1 cellular context compared by ENCODE assay signal in the genomic region with DNA sequence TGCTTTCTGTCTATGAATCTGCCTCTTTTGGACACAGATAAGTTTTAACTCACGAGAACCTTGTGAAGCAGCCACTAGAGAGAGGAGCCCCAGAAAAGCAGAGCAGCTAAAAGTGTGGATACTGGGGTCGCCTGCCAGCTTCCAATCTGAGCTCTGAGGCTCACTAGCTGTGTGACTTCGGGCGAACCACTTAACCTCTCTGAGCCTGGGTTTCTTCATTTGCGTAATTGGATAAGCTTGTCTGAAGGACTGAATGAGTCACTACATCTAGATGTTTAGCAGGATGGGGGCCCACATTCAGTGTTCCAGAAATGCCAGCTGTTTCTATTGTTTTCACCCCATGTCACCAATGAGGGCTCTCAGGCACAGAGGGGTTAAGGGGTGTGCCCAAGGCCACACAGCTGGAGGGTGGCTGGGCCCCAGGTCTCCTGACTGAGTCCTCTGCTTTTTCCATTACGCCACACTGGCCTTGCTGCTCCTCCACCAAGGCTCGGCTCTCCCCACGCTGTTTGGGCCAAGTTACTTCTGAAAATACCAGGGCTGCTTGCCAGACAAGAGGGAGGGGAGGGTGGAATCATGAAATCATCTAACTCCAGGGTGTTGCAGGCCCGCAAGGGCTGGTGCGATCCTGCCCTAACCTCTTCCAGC.
TF ChIP-seq lines count a peak whose summit lies in the region.

No MANE protein-coding gene starts in this region.

TF ChIP-seq in SK-N-SH, 30 proteins besides CTCF, POLR2A, EP300 and RAD21 (continued from another document):
- TF ChIP-seq, protein P1, sequence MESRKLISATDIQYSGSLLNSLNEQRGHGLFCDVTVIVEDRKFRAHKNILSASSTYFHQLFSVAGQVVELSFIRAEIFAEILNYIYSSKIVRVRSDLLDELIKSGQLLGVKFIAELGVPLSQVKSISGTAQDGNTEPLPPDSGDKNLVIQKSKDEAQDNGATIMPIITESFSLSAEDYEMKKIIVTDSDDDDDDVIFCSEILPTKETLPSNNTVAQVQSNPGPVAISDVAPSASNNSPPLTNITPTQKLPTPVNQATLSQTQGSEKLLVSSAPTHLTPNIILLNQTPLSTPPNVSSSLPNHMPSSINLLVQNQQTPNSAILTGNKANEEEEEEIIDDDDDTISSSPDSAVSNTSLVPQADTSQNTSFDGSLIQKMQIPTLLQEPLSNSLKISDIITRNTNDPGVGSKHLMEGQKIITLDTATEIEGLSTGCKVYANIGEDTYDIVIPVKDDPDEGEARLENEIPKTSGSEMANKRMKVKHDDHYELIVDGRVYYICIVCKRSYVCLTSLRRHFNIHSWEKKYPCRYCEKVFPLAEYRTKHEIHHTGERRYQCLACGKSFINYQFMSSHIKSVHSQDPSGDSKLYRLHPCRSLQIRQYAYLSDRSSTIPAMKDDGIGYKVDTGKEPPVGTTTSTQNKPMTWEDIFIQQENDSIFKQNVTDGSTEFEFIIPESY (IDR thresholded peaks at IDR 0.05; ENCODE audit: borderline replicate concordance, low read depth): no peak
- peak; percentile 23; the same call in 1 of the 2 replicates for TF ChIP-seq RXRA (IDR thresholded peaks at IDR 0.05; ENCODE audit: borderline replicate concordance, low read depth)
- 0 out of 2 replicates have a peak, but pooled peaks have one; percentile 3 for TF ChIP-seq RCOR1 (IDR thresholded peaks at IDR 0.05; ENCODE audit: low read length)
- no peak for TF ChIP-seq MXI1 (IDR thresholded peaks at IDR 0.05; ENCODE audit: low read depth, low read length)
- TF ChIP-seq POLR2AphosphoS5 (IDR thresholded peaks at IDR 0.05; ENCODE audit: low read depth, low read length): no peak
- peak; percentile 89 for TF ChIP-seq NFIC (IDR thresholded peaks at IDR 0.05; ENCODE audit: borderline replicate concordance)
- TF ChIP-seq TCF12 (IDR thresholded peaks at IDR 0.05): peak; percentile 71; the same call in 1 of the 2 replicates
- no peak for TF ChIP-seq CHD2 (IDR thresholded peaks at IDR 0.05; ENCODE audit: low read length, partially characterized antibody)
- no peak; the same call in 1 of the 2 replicates for TF ChIP-seq JUND (IDR thresholded peaks at IDR 0.05)
- no peak for TF ChIP-seq SMC3 (IDR thresholded peaks at IDR 0.05; ENCODE audit: low read depth, low read length)
- no peak for TF ChIP-seq YY1 (IDR thresholded peaks at IDR 0.05; ENCODE audit: low read depth)
- TF ChIP-seq FOXJ3 (CRISPR knock-in tag; IDR thresholded peaks at IDR 0.05): no peak
- no peak for TF ChIP-seq NRF1 (IDR thresholded peaks at IDR 0.05; ENCODE audit: low read depth, low read length)
- no peak for TF ChIP-seq GABPA (IDR thresholded peaks at IDR 0.05; ENCODE audit: low read depth)
- TF ChIP-seq, protein P2, sequence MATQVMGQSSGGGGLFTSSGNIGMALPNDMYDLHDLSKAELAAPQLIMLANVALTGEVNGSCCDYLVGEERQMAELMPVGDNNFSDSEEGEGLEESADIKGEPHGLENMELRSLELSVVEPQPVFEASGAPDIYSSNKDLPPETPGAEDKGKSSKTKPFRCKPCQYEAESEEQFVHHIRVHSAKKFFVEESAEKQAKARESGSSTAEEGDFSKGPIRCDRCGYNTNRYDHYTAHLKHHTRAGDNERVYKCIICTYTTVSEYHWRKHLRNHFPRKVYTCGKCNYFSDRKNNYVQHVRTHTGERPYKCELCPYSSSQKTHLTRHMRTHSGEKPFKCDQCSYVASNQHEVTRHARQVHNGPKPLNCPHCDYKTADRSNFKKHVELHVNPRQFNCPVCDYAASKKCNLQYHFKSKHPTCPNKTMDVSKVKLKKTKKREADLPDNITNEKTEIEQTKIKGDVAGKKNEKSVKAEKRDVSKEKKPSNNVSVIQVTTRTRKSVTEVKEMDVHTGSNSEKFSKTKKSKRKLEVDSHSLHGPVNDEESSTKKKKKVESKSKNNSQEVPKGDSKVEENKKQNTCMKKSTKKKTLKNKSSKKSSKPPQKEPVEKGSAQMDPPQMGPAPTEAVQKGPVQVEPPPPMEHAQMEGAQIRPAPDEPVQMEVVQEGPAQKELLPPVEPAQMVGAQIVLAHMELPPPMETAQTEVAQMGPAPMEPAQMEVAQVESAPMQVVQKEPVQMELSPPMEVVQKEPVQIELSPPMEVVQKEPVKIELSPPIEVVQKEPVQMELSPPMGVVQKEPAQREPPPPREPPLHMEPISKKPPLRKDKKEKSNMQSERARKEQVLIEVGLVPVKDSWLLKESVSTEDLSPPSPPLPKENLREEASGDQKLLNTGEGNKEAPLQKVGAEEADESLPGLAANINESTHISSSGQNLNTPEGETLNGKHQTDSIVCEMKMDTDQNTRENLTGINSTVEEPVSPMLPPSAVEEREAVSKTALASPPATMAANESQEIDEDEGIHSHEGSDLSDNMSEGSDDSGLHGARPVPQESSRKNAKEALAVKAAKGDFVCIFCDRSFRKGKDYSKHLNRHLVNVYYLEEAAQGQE (IDR thresholded peaks at IDR 0.05; ENCODE audit: low read depth, low read length): no peak
- TF ChIP-seq, protein P3, sequence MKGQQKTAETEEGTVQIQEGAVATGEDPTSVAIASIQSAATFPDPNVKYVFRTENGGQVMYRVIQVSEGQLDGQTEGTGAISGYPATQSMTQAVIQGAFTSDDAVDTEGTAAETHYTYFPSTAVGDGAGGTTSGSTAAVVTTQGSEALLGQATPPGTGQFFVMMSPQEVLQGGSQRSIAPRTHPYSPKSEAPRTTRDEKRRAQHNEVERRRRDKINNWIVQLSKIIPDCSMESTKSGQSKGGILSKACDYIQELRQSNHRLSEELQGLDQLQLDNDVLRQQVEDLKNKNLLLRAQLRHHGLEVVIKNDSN (IDR thresholded peaks at IDR 0.05; ENCODE audit: borderline replicate concordance, low read depth): no peak
- TF ChIP-seq GATA2 (CRISPR knock-in tag; IDR thresholded peaks at IDR 0.05): no peak
- TF ChIP-seq FOXM1 (IDR thresholded peaks at IDR 0.05; ENCODE audit: low read depth): no peak
- TF ChIP-seq, protein P4, sequence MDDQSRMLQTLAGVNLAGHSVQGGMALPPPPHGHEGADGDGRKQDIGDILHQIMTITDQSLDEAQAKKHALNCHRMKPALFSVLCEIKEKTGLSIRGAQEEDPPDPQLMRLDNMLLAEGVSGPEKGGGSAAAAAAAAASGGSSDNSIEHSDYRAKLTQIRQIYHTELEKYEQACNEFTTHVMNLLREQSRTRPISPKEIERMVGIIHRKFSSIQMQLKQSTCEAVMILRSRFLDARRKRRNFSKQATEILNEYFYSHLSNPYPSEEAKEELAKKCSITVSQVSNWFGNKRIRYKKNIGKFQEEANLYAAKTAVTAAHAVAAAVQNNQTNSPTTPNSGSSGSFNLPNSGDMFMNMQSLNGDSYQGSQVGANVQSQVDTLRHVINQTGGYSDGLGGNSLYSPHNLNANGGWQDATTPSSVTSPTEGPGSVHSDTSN (IDR thresholded peaks at IDR 0.05): peak; percentile 34; the same call in 1 of the 2 replicates
- no peak for TF ChIP-seq EZH2phosphoT487 (IDR thresholded peaks at IDR 0.05; ENCODE audit: borderline replicate concordance, low read depth)
- TF ChIP-seq FOSL2 (IDR thresholded peaks at IDR 0.05; ENCODE audit: borderline replicate concordance, low read depth): no peak
- TF ChIP-seq, protein P5, sequence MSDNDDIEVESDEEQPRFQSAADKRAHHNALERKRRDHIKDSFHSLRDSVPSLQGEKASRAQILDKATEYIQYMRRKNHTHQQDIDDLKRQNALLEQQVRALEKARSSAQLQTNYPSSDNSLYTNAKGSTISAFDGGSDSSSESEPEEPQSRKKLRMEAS (IDR thresholded peaks at IDR 0.05; ENCODE audit: low read depth): peak; percentile 65; the same call in 1 of the 2 replicates
